Comparison of ENCODE assay signal across 8 cellular contexts in the genomic region with DNA sequence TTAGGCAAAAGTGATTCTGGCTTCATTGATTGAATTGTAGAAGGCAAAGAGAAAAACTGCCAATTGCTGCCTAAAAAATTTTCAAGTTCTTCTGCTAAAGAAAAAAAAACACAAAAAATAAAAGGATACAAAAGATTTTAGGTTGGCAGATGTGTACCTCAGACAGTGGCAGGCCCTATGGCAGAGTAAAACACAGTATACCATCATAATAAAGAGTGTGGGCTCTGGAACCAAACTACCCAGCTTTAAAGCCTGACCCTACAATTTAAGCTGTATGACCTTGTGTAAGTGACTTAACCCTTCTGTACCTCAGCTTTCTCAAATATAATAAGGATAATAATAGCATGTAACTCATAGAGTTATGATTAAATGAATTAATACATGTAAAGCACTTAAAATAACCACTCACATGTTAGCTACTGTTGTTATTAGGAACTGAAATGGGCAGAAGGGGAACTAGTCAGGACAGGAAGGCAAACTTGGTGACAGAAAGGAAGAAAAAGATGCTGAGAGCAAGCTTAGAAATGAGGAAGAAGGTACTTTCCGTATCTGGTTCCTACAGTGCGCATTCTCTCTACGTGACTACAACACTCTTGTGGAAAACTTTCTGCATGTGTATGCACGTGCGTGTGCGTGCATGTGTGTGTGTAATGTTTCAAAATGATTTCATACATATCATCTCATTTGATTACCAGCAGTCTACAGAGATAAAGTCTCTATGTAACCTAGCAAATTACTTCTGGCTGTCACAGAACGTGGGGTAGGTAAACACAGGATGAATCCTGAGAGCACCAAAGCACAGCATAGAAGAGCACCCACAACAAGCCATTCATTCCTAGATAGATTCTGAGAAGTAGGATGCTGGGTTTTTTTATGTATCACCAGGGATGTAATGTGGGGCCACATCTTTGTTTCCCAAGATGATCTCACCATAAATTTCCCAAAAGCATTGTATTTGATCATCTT. TPM values are rescaled to one million over a fixed set of nuclear protein-coding genes. Genes with fewer than 3 reads are reported as not detected.
A peak's percentile ranks its signal among the peaks of the same experiment; 100 is the strongest.
DNase-seq lines count a peak whose midpoint lies in the region; ATAC-seq lines count a peak whose summit lies in the region.

No MANE protein-coding gene starts in this region.

- H3K4me3 Mint-ChIP-seq in activated naive CD8-positive, alpha-beta T cell treated with anti-CD3 and anti-CD28 coated beads, Interleukin-2, amount 50 U/mL, for 24 hours: no peak overlapping the region
- H3K4me3 Mint-ChIP-seq in activated naive CD8-positive, alpha-beta T cell treated with anti-CD3 and anti-CD28 coated beads for 36 hours: no peak overlapping the region
- H3K4me3 Mint-ChIP-seq in stimulated activated naive CD8-positive, alpha-beta T cell treated with anti-CD3 and anti-CD28 coated beads, Interleukin-15, Interleukin-2, amounts not matched to agents 100 ng/mL and 50 ng/mL, for 24 hours: peak overlapping the region; percentile 37
- H3K4me3 Mint-ChIP-seq in T-helper 2 cell treated with Interferon-gamma antibody and Interleukin-4, amounts not matched to agents 5 μg/mL and 100 μg/mL, for 36 hours: no peak overlapping the region

- H3K27me3 Mint-ChIP-seq in activated naive CD8-positive, alpha-beta T cell treated with anti-CD3 and anti-CD28 coated beads, Interleukin-2, amount 50 U/mL, for 24 hours: peaks cover 8% of the 10 kb centered on the region
- H3K27me3 Mint-ChIP-seq in activated naive CD8-positive, alpha-beta T cell treated with anti-CD3 and anti-CD28 coated beads for 36 hours: peaks cover 43% of the 10 kb centered on the region
- peaks cover 24% of the 10 kb centered on the region for H3K27me3 Mint-ChIP-seq in stimulated activated naive CD8-positive, alpha-beta T cell treated with anti-CD3 and anti-CD28 coated beads, Interleukin-15, Interleukin-2, amounts not matched to agents 100 ng/mL and 50 ng/mL, for 24 hours
- H3K27me3 Mint-ChIP-seq in T-helper 2 cell treated with Interferon-gamma antibody and Interleukin-4, amounts not matched to agents 5 μg/mL and 100 μg/mL, for 36 hours (ENCODE audit: low read depth): peaks cover 52% of the 10 kb centered on the region

- peaks cover 3% of the 10 kb centered on the region for H3K4me1 Mint-ChIP-seq in activated naive CD8-positive, alpha-beta T cell treated with anti-CD3 and anti-CD28 coated beads, Interleukin-2, amount 50 U/mL, for 24 hours
- peaks cover 7% of the 10 kb centered on the region for H3K4me1 Mint-ChIP-seq in activated naive CD8-positive, alpha-beta T cell treated with anti-CD3 and anti-CD28 coated beads for 36 hours
- H3K4me1 Mint-ChIP-seq in stimulated activated naive CD8-positive, alpha-beta T cell treated with anti-CD3 and anti-CD28 coated beads, Interleukin-15, Interleukin-2, amounts not matched to agents 100 ng/mL and 50 ng/mL, for 24 hours (ENCODE audit: low read depth): peaks cover 6% of the 10 kb centered on the region
- H3K4me1 Mint-ChIP-seq in T-helper 2 cell treated with Interferon-gamma antibody and Interleukin-4, amounts not matched to agents 5 μg/mL and 100 μg/mL, for 36 hours (ENCODE audit: low read depth): peaks cover 6% of the 10 kb centered on the region

- H3K9me3 Mint-ChIP-seq in activated naive CD8-positive, alpha-beta T cell treated with anti-CD3 and anti-CD28 coated beads, Interleukin-2, amount 50 U/mL, for 24 hours: no peaks in the 10 kb centered on the region
- H3K9me3 Mint-ChIP-seq in activated naive CD8-positive, alpha-beta T cell treated with anti-CD3 and anti-CD28 coated beads for 36 hours: no peaks in the 10 kb centered on the region
- no peaks in the 10 kb centered on the region for H3K9me3 Mint-ChIP-seq in stimulated activated naive CD8-positive, alpha-beta T cell treated with anti-CD3 and anti-CD28 coated beads, Interleukin-15, Interleukin-2, amounts not matched to agents 100 ng/mL and 50 ng/mL, for 24 hours
- H3K9me3 Mint-ChIP-seq in T-helper 2 cell treated with Interferon-gamma antibody and Interleukin-4, amounts not matched to agents 5 μg/mL and 100 μg/mL, for 36 hours: no peaks in the 10 kb centered on the region

- no peak for DNase-seq in activated naive CD8-positive, alpha-beta T cell treated with anti-CD3 and anti-CD28 coated beads, Interleukin-2, amount 50 U/mL, for 24 hours
- DNase-seq in activated naive CD8-positive, alpha-beta T cell treated with anti-CD3 and anti-CD28 coated beads for 36 hours: no peak
- peak; percentile 84 for DNase-seq in SKM-1 (lab: John Stamatoyannopoulos, UW; ENCODE audit: unreplicated experiment)
- no peak for DNase-seq in NCI-H526 treated with DMSO at 0.1 percent for 48 hours (lab: John Stamatoyannopoulos, UW)
- no peak for DNase-seq in T-helper 2 cell treated with Interferon-gamma antibody and Interleukin-4, amounts not matched to agents 5 μg/mL and 100 μg/mL, for 36 hours (ENCODE audit: low spot score)
- no peak for DNase-seq in C1 segment of cervical spinal cord (lab: John Stamatoyannopoulos, UW)

- H3K36me3 Mint-ChIP-seq in activated naive CD8-positive, alpha-beta T cell treated with anti-CD3 and anti-CD28 coated beads, Interleukin-2, amount 50 U/mL, for 24 hours (ENCODE audit: low read depth): no peaks in the 10 kb centered on the region
- no peaks in the 10 kb centered on the region for H3K36me3 Mint-ChIP-seq in activated naive CD8-positive, alpha-beta T cell treated with anti-CD3 and anti-CD28 coated beads for 36 hours
- H3K36me3 Mint-ChIP-seq in stimulated activated naive CD8-positive, alpha-beta T cell treated with anti-CD3 and anti-CD28 coated beads, Interleukin-15, Interleukin-2, amounts not matched to agents 100 ng/mL and 50 ng/mL, for 24 hours (ENCODE audit: low read depth): no peaks in the 10 kb centered on the region
- H3K36me3 Mint-ChIP-seq in T-helper 2 cell treated with Interferon-gamma antibody and Interleukin-4, amounts not matched to agents 5 μg/mL and 100 μg/mL, for 36 hours (ENCODE audit: low read depth): no peaks in the 10 kb centered on the region

- peak; percentile 36 for ATAC-seq in activated naive CD8-positive, alpha-beta T cell treated with anti-CD3 and anti-CD28 coated beads, Interleukin-2, amount 50 U/mL, for 24 hours
- ATAC-seq in HG03025 (IDR thresholded peaks at IDR 0.05; ENCODE audit: low FRiP score, unreplicated experiment): peak; percentile 94

- H3K27ac Mint-ChIP-seq in activated naive CD8-positive, alpha-beta T cell treated with anti-CD3 and anti-CD28 coated beads, Interleukin-2, amount 50 U/mL, for 24 hours: peak overlapping the region; percentile 70
- no peak overlapping the region for H3K27ac Mint-ChIP-seq in activated naive CD8-positive, alpha-beta T cell treated with anti-CD3 and anti-CD28 coated beads for 36 hours
- H3K27ac Mint-ChIP-seq in stimulated activated naive CD8-positive, alpha-beta T cell treated with anti-CD3 and anti-CD28 coated beads, Interleukin-15, Interleukin-2, amounts not matched to agents 100 ng/mL and 50 ng/mL, for 24 hours: peak overlapping the region; percentile 15
- no peak overlapping the region for H3K27ac Mint-ChIP-seq in T-helper 2 cell treated with Interferon-gamma antibody and Interleukin-4, amounts not matched to agents 5 μg/mL and 100 μg/mL, for 36 hours

RNA-seq across cellular contexts. Expression of a gene that starts 13.7 kb away (rescaled TPM):
- 1 to 10 TPM; 4.9 to 5.0 TPM for total RNA-seq in activated naive CD8-positive, alpha-beta T cell treated with anti-CD3 and anti-CD28 coated beads for 36 hours

Comparison
In these comparisons a context has a peak if more than half of its experiments do, and no peak if none do; other contexts are left out.
1. H3K27ac Mint-ChIP-seq: peak in activated naive CD8-positive, alpha-beta T cell treated with anti-CD3 and anti-CD28 coated beads, Interleukin-2, amount 50 U/mL, for 24 hours (single experiment) and stimulated activated naive CD8-positive, alpha-beta T cell treated with anti-CD3 and anti-CD28 coated beads, Interleukin-15, Interleukin-2, amounts not matched to agents 100 ng/mL and 50 ng/mL, for 24 hours (single experiment); none in activated naive CD8-positive, alpha-beta T cell treated with anti-CD3 and anti-CD28 coated beads for 36 hours (single experiment) and T-helper 2 cell treated with Interferon-gamma antibody and Interleukin-4, amounts not matched to agents 5 μg/mL and 100 μg/mL, for 36 hours (single experiment).